ENCODE assay signal across 12 cellular contexts in genomic region chr6:25389501-25389900, GRCh38.
DNase-seq lines count a peak whose midpoint lies in the region; ATAC-seq, FAIRE-seq and TF ChIP-seq lines count a peak whose summit lies in the region.
"Had no signal": no experiment of that assay in that cellular context is flagged by ENCODE, and none has a peak within 500 bp of the region (broad histone marks: within the 10 kb centered on the region; RNA-seq: fewer than 3 reads in every experiment).

No MANE protein-coding gene starts in this region.

- DNase-seq in Daoy (ENCODE audit: low read depth): peak; percentile 33
- peak; percentile 9 for DNase-seq in MG63
- peak; percentile 74 for DNase-seq in bronchial epithelial cell (ENCODE audit: low read depth)
- DNase-seq in lung microvascular endothelial cell (ENCODE audit: low read depth in 2 of 2): peak; percentile 36 to 45
- DNase-seq in NCI-H345 treated with DMSO at 0.1 percent for 48 hours (lab: John Stamatoyannopoulos, UW; ENCODE audit: unreplicated experiment): no peak
- DNase-seq in NCI-H1048 (lab: John Stamatoyannopoulos, UW): no peak
- no peak for DNase-seq in natural killer cell treated with Interleukin-12 subunit alpha and Interleukin-12 subunit beta and Interleukin-15 and Interleukin-18, amount 100 ng/mL, for 72 hours (ENCODE audit: low spot score)
- no peak for DNase-seq in activated naive CD4-positive, alpha-beta T cell treated with anti-CD3 and anti-CD28 coated beads, Interleukin-2, amount 50 U/mL, for 16 hours
- DNase-seq: DMS153, GOT3, NCI-H774 had no signal

- H3K4me1 Mint-ChIP-seq in natural killer cell treated with Interleukin-12 subunit alpha and Interleukin-12 subunit beta and Interleukin-15 and Interleukin-18, amount 100 ng/mL, for 72 hours (ENCODE audit: low read depth in 2 of 2): no peaks in the 10 kb centered on the region

- no peak overlapping the region for H3K4me3 ChIP-seq in MG63
- no peak overlapping the region for H3K4me3 ChIP-seq in bronchial epithelial cell (ENCODE audit: low read depth, low read length)

- no peak for TF ChIP-seq CTCF in bronchial epithelial cell (IDR thresholded peaks at IDR 0.05; ENCODE audit: insufficient read depth, low read length, severe bottlenecking)

- FAIRE-seq in bronchial epithelial cell (lab: Jason Lieb, UNC): no peak

- H3K4me3 Mint-ChIP-seq in natural killer cell treated with Interleukin-12 subunit alpha and Interleukin-12 subunit beta and Interleukin-15 and Interleukin-18, amount 100 ng/mL, for 72 hours: no peak overlapping the region
- H3K4me3 Mint-ChIP-seq: central memory CD8-positive, alpha-beta T cell had no signal

- ATAC-seq in natural killer cell treated with Interleukin-12 subunit alpha and Interleukin-12 subunit beta and Interleukin-15 and Interleukin-18, amount 100 ng/mL, for 72 hours: no peak

- no peaks in the 10 kb centered on the region for H3K36me3 Mint-ChIP-seq in natural killer cell treated with Interleukin-12 subunit alpha and Interleukin-12 subunit beta and Interleukin-15 and Interleukin-18, amount 100 ng/mL, for 72 hours

- no peaks in the 10 kb centered on the region for H3K9me3 Mint-ChIP-seq in natural killer cell treated with Interleukin-12 subunit alpha and Interleukin-12 subunit beta and Interleukin-15 and Interleukin-18, amount 100 ng/mL, for 72 hours
- H3K9me3 Mint-ChIP-seq: central memory CD8-positive, alpha-beta T cell had no signal

- no peak overlapping the region for H3K27ac Mint-ChIP-seq in natural killer cell treated with Interleukin-12 subunit alpha and Interleukin-12 subunit beta and Interleukin-15 and Interleukin-18, amount 100 ng/mL, for 72 hours

- no peaks in the 10 kb centered on the region for H3K27me3 ChIP-seq in MG63
- no peaks in the 10 kb centered on the region for H3K27me3 ChIP-seq in bronchial epithelial cell (ENCODE audit: control insufficient read depth, insufficient read depth, low read length)

- peaks cover 5 to 12% of the 10 kb centered on the region in 2 donors for H3K27me3 Mint-ChIP-seq in natural killer cell treated with Interleukin-12 subunit alpha and Interleukin-12 subunit beta and Interleukin-15 and Interleukin-18, amount 100 ng/mL, for 72 hours
- H3K27me3 Mint-ChIP-seq: central memory CD8-positive, alpha-beta T cell had no signal

- no peaks in the 10 kb centered on the region for H3K9me3 ChIP-seq in MG63

- H3K36me3 ChIP-seq in MG63 (no peaks in the 10 kb centered on the region), bronchial epithelial cell (ENCODE audit: control insufficient read depth, insufficient read depth, low read length) (no peaks in the 10 kb centered on the region)

Comparison
In these comparisons a context has a peak if more than half of its experiments do, and no peak if none do; other contexts are left out.
1. DNase-seq: peak in Daoy (single experiment), MG63 (single experiment), bronchial epithelial cell (single experiment) and lung microvascular endothelial cell (2 of 2); none in NCI-H345 treated with DMSO at 0.1 percent for 48 hours (single experiment), NCI-H1048 (single experiment), natural killer cell treated with Interleukin-12 subunit alpha and Interleukin-12 subunit beta and Interleukin-15 and Interleukin-18, amount 100 ng/mL, for 72 hours (single experiment) and activated naive CD4-positive, alpha-beta T cell treated with anti-CD3 and anti-CD28 coated beads, Interleukin-2, amount 50 U/mL, for 16 hours (single experiment).